14 cellular contexts compared by ENCODE assay signal in genomic region chr12:91007531-91008290, GRCh38. TPM values are rescaled to one million over a fixed set of nuclear protein-coding genes. Genes with fewer than 3 reads are reported as not detected.
DNase-seq lines count a peak whose midpoint lies in the region; ATAC-seq lines count a peak whose summit lies in the region.
"Had no signal": no experiment of that assay in that cellular context is flagged by ENCODE, and none has a peak within 500 bp of the region (broad histone marks: within the 10 kb centered on the region; RNA-seq: fewer than 3 reads in every experiment).

No MANE protein-coding gene starts in this region.

- peak; percentile 85 for ATAC-seq in activated CD8-positive, alpha-beta memory T cell treated with anti-CD3 and anti-CD28 coated beads, Interleukin-2, amount 10 ng/mL, durations not matched to agents 7 days and 5 days
- peak; percentile 79 for ATAC-seq in HG02588 (IDR thresholded peaks at IDR 0.05; ENCODE audit: unreplicated experiment)
- ATAC-seq in HG03457 (IDR thresholded peaks at IDR 0.05; ENCODE audit: unreplicated experiment), result peak; percentile 74
- ATAC-seq in stimulated activated naive CD8-positive, alpha-beta T cell treated with anti-CD3 and anti-CD28 coated beads, Interleukin-15, Interleukin-2, amounts not matched to agents 100 U/mL and 50 U/mL, for 24 hours, result peak; percentile 52

- no peak overlapping the region for H3K4me3 Mint-ChIP-seq in activated CD8-positive, alpha-beta memory T cell treated with anti-CD3 and anti-CD28 coated beads, Interleukin-2, amount 10 ng/mL, durations not matched to agents 7 days and 5 days
- H3K4me3 Mint-ChIP-seq: nephron had no signal

- H3K27ac Mint-ChIP-seq in activated CD8-positive, alpha-beta memory T cell treated with anti-CD3 and anti-CD28 coated beads, Interleukin-2, amount 10 ng/mL, durations not matched to agents 7 days and 5 days, result peak overlapping the region; percentile 56
- H3K27ac Mint-ChIP-seq: nephron had no signal

- H3K9me3 Mint-ChIP-seq in activated CD8-positive, alpha-beta memory T cell treated with anti-CD3 and anti-CD28 coated beads, Interleukin-2, amount 10 ng/mL, durations not matched to agents 7 days and 5 days (ENCODE audit: low read depth), result no peaks in the 10 kb centered on the region
- H3K9me3 Mint-ChIP-seq: nephron had no signal

- no peaks in the 10 kb centered on the region for H3K36me3 Mint-ChIP-seq in activated CD8-positive, alpha-beta memory T cell treated with anti-CD3 and anti-CD28 coated beads, Interleukin-2, amount 10 ng/mL, durations not matched to agents 7 days and 5 days

- peaks cover 28% of the 10 kb centered on the region for H3K4me1 Mint-ChIP-seq in activated CD8-positive, alpha-beta memory T cell treated with anti-CD3 and anti-CD28 coated beads, Interleukin-2, amount 10 ng/mL, durations not matched to agents 7 days and 5 days

- CTCF ChIA-PET in activated CD8-positive, alpha-beta memory T cell treated with anti-CD3 and anti-CD28 coated beads, Interleukin-2, amount 10 ng/mL, durations not matched to agents 7 days and 5 days (lab: Charles Lee), result no interaction called here

- H3K27me3 Mint-ChIP-seq in activated CD8-positive, alpha-beta memory T cell treated with anti-CD3 and anti-CD28 coated beads, Interleukin-2, amount 10 ng/mL, durations not matched to agents 7 days and 5 days, result peaks cover 60% of the 10 kb centered on the region

- DNase-seq in activated CD8-positive, alpha-beta memory T cell treated with anti-CD3 and anti-CD28 coated beads, Interleukin-2, amount 10 ng/mL, durations not matched to agents 7 days and 5 days, result peak; percentile 43
- DNase-seq in activated CD8-positive, alpha-beta memory T cell treated with anti-CD3 and anti-CD28 coated beads, Interleukin-2, amount 50 U/mL, for 48 hours, result no peak
- no peak for DNase-seq in stimulated activated naive CD8-positive, alpha-beta T cell treated with anti-CD3 and anti-CD28 coated beads, Interleukin-15, Interleukin-2, amounts not matched to agents 100 U/mL and 50 U/mL, for 24 hours
- DNase-seq in T1000 (lab: John Stamatoyannopoulos, UW), result no peak
- DNase-seq in NCI-H524 treated with DMSO at 0.1 percent for 48 hours (lab: John Stamatoyannopoulos, UW), result no peak
- no peak for DNase-seq in central memory CD4-positive, alpha-beta T cell
- DNase-seq: ACHN; stimulated activated CD4-positive, alpha-beta T cell treated with anti-CD3 and anti-CD28 coated beads, Interleukin-1b, Interleukin-23, amount 100 ng/mL, for 48 hours; thyroid gland had no signal

RNA-seq across cellular contexts. Expression of gene EPYC, which starts 2.9 kb away (rescaled TPM):
- total RNA-seq in activated CD8-positive, alpha-beta memory T cell treated with anti-CD3 and anti-CD28 coated beads, Interleukin-2, amount 10 ng/mL, durations not matched to agents 7 days and 5 days, result not detected
- total RNA-seq: endothelial cell of umbilical vein, G401, thyroid gland had no signal

RNA-seq across cellular contexts. Expression of gene KERA, which starts 50.1 kb away (rescaled TPM):
- not detected for total RNA-seq in activated CD8-positive, alpha-beta memory T cell treated with anti-CD3 and anti-CD28 coated beads, Interleukin-2, amount 10 ng/mL, durations not matched to agents 7 days and 5 days
- total RNA-seq: endothelial cell of umbilical vein, G401, thyroid gland had no signal

RNA-seq across cellular contexts. Expression of gene CCER1, which starts 52.7 kb away (rescaled TPM):
- total RNA-seq in activated CD8-positive, alpha-beta memory T cell treated with anti-CD3 and anti-CD28 coated beads, Interleukin-2, amount 10 ng/mL, durations not matched to agents 7 days and 5 days, result not detected
- total RNA-seq: endothelial cell of umbilical vein, G401 had no signal
